Comparison of ENCODE assay signal across 9 cellular contexts in genomic region chr6:150543178-150543577, GRCh38.
"Had no signal": no experiment of that assay in that cellular context is flagged by ENCODE, and none has a peak within 500 bp of the region (broad histone marks: within the 10 kb centered on the region; RNA-seq: fewer than 3 reads in every experiment).

No MANE protein-coding gene starts in this region.

- DNase-seq: GM23248, GOT3, H7, H9, HCEC 1CT, HFFc6 had no signal

- H3K4me3 ChIP-seq: GM23248, GM23338, HAP-1 had no signal

- H3K9ac ChIP-seq: GM23248 had no signal

- ATAC-seq: GM23338, HCT116 had no signal

- H3K36me3 ChIP-seq: HAP-1 had no signal

- H3K27ac ChIP-seq: GM23248 had no signal

- H3K4me2 ChIP-seq: GM23338 had no signal

- H2AFZ ChIP-seq: GM23248, GM23338 had no signal

- H3K9me3 ChIP-seq: HAP-1 had no signal

- H3K4me1 ChIP-seq: HAP-1 had no signal
